In genomic region chr5:151223447-151224264, GRCh38 we compare ENCODE assay signal across 8 cellular contexts. TPM values are rescaled to one million over a fixed set of nuclear protein-coding genes. Genes with fewer than 3 reads are reported as not detected.
DNase-seq lines count a peak whose midpoint lies in the region; ATAC-seq and TF ChIP-seq lines count a peak whose summit lies in the region.

CCDC69 (minus strand) TSS chr5:151224092; CDS start chr5:151223970, 122 bp downstream.

- TF ChIP-seq CTCF in DOHH2 (IDR thresholded peaks at IDR 0.05; ENCODE audit: low read depth, low read length, poor library complexity, severe bottlenecking) (peak; percentile 26), RWPE1 (conservative IDR thresholded peaks at IDR 0.05; ENCODE audit: low read depth) (peak; percentile 31; the same call in 1 of the 2 replicates)

- H3K4me2 ChIP-seq in DOHH2 (ENCODE audit: low read length), result peak within 1 kb of the TSS; percentile 95

- H3K4me1 ChIP-seq in DOHH2 (ENCODE audit: control insufficient read depth, low read length) (peaks cover 72% of the 10 kb centered on the region), aorta (ENCODE audit: control insufficient read depth in 1 of 2, insufficient read depth in 2 of 2, low read length in 2 of 2) (peaks cover 0 to 2% of the 10 kb centered on the region in 2 donors)

- peak; percentile 64 for ATAC-seq in GM21360 (IDR thresholded peaks at IDR 0.05; ENCODE audit: unreplicated experiment)
- ATAC-seq in aorta (ENCODE audit: low FRiP score), result peak; percentile 91

- H3K36me3 ChIP-seq in DOHH2 (ENCODE audit: control insufficient read depth, low read length) (peaks cover 52% of the 10 kb centered on the region), aorta (ENCODE audit: control insufficient read depth in 1 of 2, insufficient read depth in 2 of 2, low read length in 1 of 2) (no peaks in the 10 kb centered on the region)

- H3K4me1 Mint-ChIP-seq in activated naive CD4-positive, alpha-beta T cell treated with anti-CD3 and anti-CD28 coated beads for 36 hours (ENCODE audit: low read depth), result peaks cover 57% of the 10 kb centered on the region

- H3K9me3 ChIP-seq in DOHH2 (ENCODE audit: control insufficient read depth, insufficient read depth, low read length) (no peaks in the 10 kb centered on the region), aorta (ENCODE audit: control insufficient read depth, low read length) (no peaks in the 10 kb centered on the region)

- H4K20me1 ChIP-seq in DOHH2 (ENCODE audit: control insufficient read depth, insufficient read depth, low read depth, low read length), result no peaks in the 10 kb centered on the region; the same call in 1 of the 2 replicates

- CTCF ChIA-PET in RWPE1 (lab: Yijun Ruan, JAX), result interaction anchor here (0.5 to 1.1 kb wide), 9 partner anchors 10 to 1605 kb away, joined by 3 to 11 read pairs (median 3); partner anchors contain the start of gene DCTN4
- CTCF ChIA-PET in activated naive CD4-positive, alpha-beta T cell treated with anti-CD3 and anti-CD28 coated beads for 36 hours (lab: Charles Lee), result interaction anchor here (0.6 to 2.2 kb wide), 17 partner anchors 10 to 98 kb away, joined by 3 to 19 read pairs (median 4); partner anchors contain the start of genes ANXA6 and GM2A

- DNase-seq in HPDE6-E6E7 (ENCODE audit: extremely low spot score) (peak; percentile 85), RWPE1 (ENCODE audit: low spot score) (peak; percentile 80), glomerular visceral epithelial cell (ENCODE audit: extremely low spot score) (peak; percentile 74), nucleus accumbens (lab: John Stamatoyannopoulos, UW) (peak in 42 of 56 donors; percentile 3 to 74 (median 28)), aorta (peak; percentile 88 to 92)
- peak; percentile 59 for DNase-seq in activated naive CD4-positive, alpha-beta T cell treated with anti-CD3 and anti-CD28 coated beads for 36 hours

- no peaks in the 10 kb centered on the region for H3K9me3 Mint-ChIP-seq in activated naive CD4-positive, alpha-beta T cell treated with anti-CD3 and anti-CD28 coated beads for 36 hours

- H3K4me3 ChIP-seq in DOHH2 (ENCODE audit: low read length) (peak within 1 kb of the TSS; percentile 95), aorta (ENCODE audit: low read length in 2 of 2) (peak within 1 kb of the TSS; percentile 88 to 93)

- POLR2A ChIA-PET in RWPE1 (lab: Yijun Ruan, JAX; ENCODE audit: low non-redundant PET), result interaction anchor here (1.1 kb wide), 1 partner anchor 19 kb away, joined by 3 read pairs; no protein-coding TSS in a partner anchor

- no peaks in the 10 kb centered on the region for H3K9me2 ChIP-seq in DOHH2 (replicated peaks; ENCODE audit: control insufficient read depth, low read length)

- peak within 1 kb of the TSS; percentile 85 for H3K4me3 Mint-ChIP-seq in activated naive CD4-positive, alpha-beta T cell treated with anti-CD3 and anti-CD28 coated beads for 36 hours

- H3K27ac ChIP-seq in DOHH2 (ENCODE audit: low read depth, low read length) (peak within 1 kb of the TSS; percentile 98), RWPE1 (no peak within 1 kb of the TSS; the same call in 1 of the 2 replicates), aorta (ENCODE audit: low read depth in 1 of 2, low read length in 2 of 2) (peak within 1 kb of the TSS in 1 of 2 donors; percentile 10)

- H3K27me3 Mint-ChIP-seq in activated naive CD4-positive, alpha-beta T cell treated with anti-CD3 and anti-CD28 coated beads for 36 hours (ENCODE audit: low read depth), result no peaks in the 10 kb centered on the region

- WGBS in aorta, 2 donors, result 1 to 2% methylated on average over 54 to 58 of the region's 58 CpGs

- peak within 1 kb of the TSS; percentile 93 for H3K27ac Mint-ChIP-seq in activated naive CD4-positive, alpha-beta T cell treated with anti-CD3 and anti-CD28 coated beads for 36 hours

- peaks cover 7% of the 10 kb centered on the region for H3K36me3 Mint-ChIP-seq in activated naive CD4-positive, alpha-beta T cell treated with anti-CD3 and anti-CD28 coated beads for 36 hours (ENCODE audit: low read depth)

- H3K79me2 ChIP-seq in DOHH2 (ENCODE audit: control insufficient read depth, low read length), result peaks cover 52% of the 10 kb centered on the region

- peaks cover 40% of the 10 kb centered on the region for H3F3A ChIP-seq in DOHH2 (ENCODE audit: control insufficient read depth, insufficient read depth)

- no peaks in the 10 kb centered on the region for H3K27me3 ChIP-seq in DOHH2 (ENCODE audit: control insufficient read depth, low read length)
- H3K27me3 ChIP-seq in aorta (ENCODE audit: control insufficient read depth in 1 of 2, insufficient read depth in 2 of 2, low read length in 1 of 2), result no peaks in the 10 kb centered on the region

- intact Hi-C loops in activated naive CD4-positive, alpha-beta T cell treated with anti-CD3 and anti-CD28 coated beads for 36 hours (cut with micrococcal nuclease), result loop anchor here (1.0 to 5.0 kb wide), 7 partner anchors 9 to 224 kb away; partner anchors contain the start of gene SLC36A1
- intact Hi-C loops in aorta (cut with DNase I), result no loop called here

RNA-seq across cellular contexts. Expression of gene CCDC69, which starts in this region (rescaled TPM):
- 10 to 100 TPM; 15.5 to 18.5 TPM for total RNA-seq in activated naive CD4-positive, alpha-beta T cell treated with anti-CD3 and anti-CD28 coated beads for 36 hours
- 10 to 100 TPM; 51.9 to 70.7 TPM for total RNA-seq in aorta
- 10 to 100 TPM in 1 of 2 donors, 1 to 10 TPM in 1; 9.8 to 37.2 TPM for polyA plus RNA-seq in aorta

Comparison
In these comparisons a context has a peak if more than half of its experiments do, and no peak if none do; other contexts are left out.
1. DNase-seq: peak in every context shown above with its lines; median percentile 90 in aorta; 85 in HPDE6-E6E7; 80 in RWPE1; 74 in glomerular visceral epithelial cell; 59 in activated naive CD4-positive, alpha-beta T cell treated with anti-CD3 and anti-CD28 coated beads for 36 hours; 28 in nucleus accumbens.